8 cellular contexts compared by ENCODE assay signal in genomic region chr15:67146214-67146613, GRCh38.
DNase-seq lines count a peak whose midpoint lies in the region; ATAC-seq and TF ChIP-seq lines count a peak whose summit lies in the region.

No MANE protein-coding gene starts in this region.

- peak; percentile 32 for ATAC-seq in esophagus mucosa
- no peak for ATAC-seq in GM21786 (IDR thresholded peaks at IDR 0.05; ENCODE audit: unreplicated experiment)

- no peaks in the 10 kb centered on the region for H3K36me3 ChIP-seq in Peyer's patch

- DNase-seq in DMS 273 (lab: John Stamatoyannopoulos, UW; ENCODE audit: unreplicated experiment), result peak; percentile 81
- peak in 2 of 3 donors; percentile 57 to 67 for DNase-seq in Peyer's patch
- DNase-seq in osteocyte (ENCODE audit: extremely low spot score, unreplicated experiment), result no peak
- no peak for DNase-seq in NCI-H2081 (lab: John Stamatoyannopoulos, UW)
- no peak for DNase-seq in effector CD8-positive, alpha-beta T cell (lab: John Stamatoyannopoulos, UW)
- no peak for DNase-seq in KBM-7

- peak overlapping the region; percentile 57 to 90 (median 78) for H3K27ac ChIP-seq in Peyer's patch

- H3K4me3 ChIP-seq in Peyer's patch, result no peak overlapping the region

- TF ChIP-seq POLR2A in Peyer's patch (IDR thresholded peaks at IDR 0.05), result no peak

- H3K9me3 Mint-ChIP-seq in osteocyte (ENCODE audit: unreplicated experiment), result no peaks in the 10 kb centered on the region

- H3K27ac Mint-ChIP-seq in osteocyte (ENCODE audit: unreplicated experiment), result peak overlapping the region; percentile 94

- H3K27me3 ChIP-seq in Peyer's patch, result no peaks in the 10 kb centered on the region

- no peaks in the 10 kb centered on the region for H3K27me3 Mint-ChIP-seq in osteocyte (ENCODE audit: unreplicated experiment)

- in situ Hi-C loops in KBM-7 (cut with MboI; ENCODE audit: low pct_unique_long_range_greater_than_20kb, low sequenced_read_pairs), result no loop called here

- peaks cover 94% of the 10 kb centered on the region for H3K4me1 Mint-ChIP-seq in osteocyte (ENCODE audit: unreplicated experiment)

- H3K36me3 Mint-ChIP-seq in osteocyte (ENCODE audit: unreplicated experiment), result no peaks in the 10 kb centered on the region

- TF ChIP-seq CTCF in Peyer's patch (IDR thresholded peaks at IDR 0.05) (no peak), osteocyte (IDR thresholded peaks at IDR 0.05) (no peak)

- H3K4me3 Mint-ChIP-seq in osteocyte (ENCODE audit: unreplicated experiment), result no peak overlapping the region

- peaks cover 8 to 79% (median 21%) of the 10 kb centered on the region in 4 donors for H3K4me1 ChIP-seq in Peyer's patch

- H3K9me3 ChIP-seq in Peyer's patch, result no peaks in the 10 kb centered on the region

Comparison
In these comparisons a context has a peak if more than half of its experiments do, and no peak if none do; other contexts are left out.
1. DNase-seq: peak in DMS 273 (single experiment) and Peyer's patch (2 of 3); none in osteocyte (single experiment), NCI-H2081 (0 of 2), effector CD8-positive, alpha-beta T cell (single experiment) and KBM-7 (single experiment).